In genomic region chr3:44554626-44555592, GRCh38 we compare ENCODE assay signal across 8 cellular contexts. TPM values are rescaled to one million over a fixed set of nuclear protein-coding genes. Genes with fewer than 3 reads are reported as not detected.
DNase-seq lines count a peak whose midpoint lies in the region; ATAC-seq and TF ChIP-seq lines count a peak whose summit lies in the region.

Gene ZKSCAN7, plus strand, starts transcription at chr3:44555193. Its CDS starts 1,855 bp downstream, at chr3:44557048.

- peaks cover 9 to 14% of the 10 kb centered on the region in 2 donors for H3K4me1 ChIP-seq in naive thymus-derived CD4-positive, alpha-beta T cell (ENCODE audit: control insufficient read depth in 2 of 2, insufficient read depth in 2 of 2, low read length in 2 of 2)

- H3K4me1 Mint-ChIP-seq in HFFc6 (ENCODE audit: low read depth), result peaks cover 10% of the 10 kb centered on the region
- H3K4me1 Mint-ChIP-seq in naive thymus-derived CD4-positive, alpha-beta T cell, result peaks cover 10 to 34% (median 26%) of the 10 kb centered on the region in 7 donors
- peaks cover 21% of the 10 kb centered on the region for H3K4me1 Mint-ChIP-seq in stimulated activated memory B cell treated with anti-CD40 and anti-IgM and Interleukin-4, amounts not matched to agents 10 μg/mL and 1 μg/mL and 100 μg/mL, for 72 hours

- no peaks in the 10 kb centered on the region for H3K9me3 ChIP-seq in naive thymus-derived CD4-positive, alpha-beta T cell (ENCODE audit: control insufficient read depth in 2 of 3, low read length in 3 of 3)

- H3K36me3 Mint-ChIP-seq in HFFc6 (ENCODE audit: low read depth), result peaks cover 5% of the 10 kb centered on the region
- H3K36me3 Mint-ChIP-seq in naive thymus-derived CD4-positive, alpha-beta T cell, result peaks cover 8 to 28% (median 22%) of the 10 kb centered on the region in 5 donors
- peaks cover 30% of the 10 kb centered on the region for H3K36me3 Mint-ChIP-seq in stimulated activated memory B cell treated with anti-CD40 and anti-IgM and Interleukin-4, amounts not matched to agents 10 μg/mL and 1 μg/mL and 100 μg/mL, for 72 hours

- H3K27me3 ChIP-seq in naive thymus-derived CD4-positive, alpha-beta T cell (ENCODE audit: control insufficient read depth in 2 of 2, insufficient read depth in 2 of 2, low read length in 2 of 2), result no peaks in the 10 kb centered on the region

- peak within 1 kb of the TSS; percentile 88 for H3K4me3 Mint-ChIP-seq in HFFc6
- H3K4me3 Mint-ChIP-seq in naive thymus-derived CD4-positive, alpha-beta T cell, result peak within 1 kb of the TSS; percentile 78 to 94 (median 91)
- H3K4me3 Mint-ChIP-seq in stimulated activated memory B cell treated with anti-CD40 and anti-IgM and Interleukin-4, amounts not matched to agents 10 μg/mL and 1 μg/mL and 100 μg/mL, for 72 hours, result peak within 1 kb of the TSS; percentile 90

- H3K27me3 Mint-ChIP-seq in HFFc6 (ENCODE audit: insufficient read depth), result peaks cover 10% of the 10 kb centered on the region
- peaks cover 0 to 4% (median 1%) of the 10 kb centered on the region in 5 donors for H3K27me3 Mint-ChIP-seq in naive thymus-derived CD4-positive, alpha-beta T cell
- H3K27me3 Mint-ChIP-seq in stimulated activated memory B cell treated with anti-CD40 and anti-IgM and Interleukin-4, amounts not matched to agents 10 μg/mL and 1 μg/mL and 100 μg/mL, for 72 hours, result no peaks in the 10 kb centered on the region

- peak; percentile 71 for ATAC-seq in naive thymus-derived CD4-positive, alpha-beta T cell
- ATAC-seq in stimulated activated memory B cell treated with anti-CD40 and anti-IgM and Interleukin-4, amounts not matched to agents 10 μg/mL and 1 μg/mL and 100 μg/mL, for 72 hours, result peak; percentile 87

- CTCF ChIA-PET in naive thymus-derived CD4-positive, alpha-beta T cell (lab: Charles Lee), result interaction anchor here (1.5 kb wide), 1 partner anchor 44 kb away, joined by 3 read pairs; no protein-coding TSS in a partner anchor

- peak within 1 kb of the TSS; percentile 68 for H3K27ac Mint-ChIP-seq in HFFc6
- peak within 1 kb of the TSS; percentile 6 to 94 (median 82) for H3K27ac Mint-ChIP-seq in naive thymus-derived CD4-positive, alpha-beta T cell
- H3K27ac Mint-ChIP-seq in stimulated activated memory B cell treated with anti-CD40 and anti-IgM and Interleukin-4, amounts not matched to agents 10 μg/mL and 1 μg/mL and 100 μg/mL, for 72 hours, result peak within 1 kb of the TSS; percentile 84

- peak within 1 kb of the TSS; percentile 47 for H3K27ac ChIP-seq in naive thymus-derived CD4-positive, alpha-beta T cell (ENCODE audit: low read depth, low read length)

- peak; percentile 91 for DNase-seq in GM03348 (ENCODE audit: low spot score)
- no peak for DNase-seq in HFFc6
- peak; percentile 6 for DNase-seq in NCI-H774 (lab: John Stamatoyannopoulos, UW)
- peak; percentile 27 for DNase-seq in activated effector memory CD4-positive, alpha-beta T cell treated with Interleukin-2 at 50 U/mL for 16 hours
- peak; percentile 50 for DNase-seq in fibroblast of pulmonary artery (ENCODE audit: low read depth)
- DNase-seq in naive thymus-derived CD4-positive, alpha-beta T cell, result peak; percentile 12 to 49 (median 42)
- DNase-seq in NOMO-1 treated with dmso at 0.1 percent for 144 hours (lab: John Stamatoyannopoulos, UW; ENCODE audit: unreplicated experiment), result no peak

- 0 out of 2 replicates have a peak, but pooled peaks have one; percentile 15 for TF ChIP-seq CTCF in HFFc6 (IDR thresholded peaks at IDR 0.05)
- no peak for TF ChIP-seq CTCF in fibroblast of pulmonary artery (IDR thresholded peaks at IDR 0.05; ENCODE audit: low read length, missing control alignments)

- H3K9me3 Mint-ChIP-seq in HFFc6, result no peaks in the 10 kb centered on the region; the same call in 1 of the 2 replicates
- H3K9me3 Mint-ChIP-seq in naive thymus-derived CD4-positive, alpha-beta T cell, result peaks cover 0 to 27% (median 0%) of the 10 kb centered on the region in 11 donors
- no peaks in the 10 kb centered on the region for H3K9me3 Mint-ChIP-seq in stimulated activated memory B cell treated with anti-CD40 and anti-IgM and Interleukin-4, amounts not matched to agents 10 μg/mL and 1 μg/mL and 100 μg/mL, for 72 hours

- POLR2A ChIA-PET in naive thymus-derived CD4-positive, alpha-beta T cell (lab: Charles Lee), result no interaction called here

- peak within 1 kb of the TSS; percentile 82 for H3K4me3 ChIP-seq in fibroblast of pulmonary artery (replicated peaks; ENCODE audit: low read depth, low read length)
- peak within 1 kb of the TSS; percentile 87 for H3K4me3 ChIP-seq in naive thymus-derived CD4-positive, alpha-beta T cell (ENCODE audit: low read length)

- intact Hi-C loops in naive thymus-derived CD4-positive, alpha-beta T cell (cut with micrococcal nuclease), result loop anchor here (1.0 to 2.0 kb wide), 6 partner anchors 45 to 306 kb away; partner anchors contain the start of genes TMEM42 (in 2 of the 2), KIAA1143 (in 1 of the 2), KIF15 (in 1 of the 2) and ZNF197 (in 1 of the 2)

- H3K36me3 ChIP-seq in naive thymus-derived CD4-positive, alpha-beta T cell (ENCODE audit: control insufficient read depth in 2 of 3, insufficient read depth in 3 of 3, low read length in 3 of 3), result no peaks in the 10 kb centered on the region

RNA-seq across cellular contexts. Expression of gene ZKSCAN7, which starts in this region (rescaled TPM):
- total RNA-seq in HFFc6 (2021; fragmentation: NEBNext Ultra II Directional; extraction: Animal tissue kit (Norgen Biotek cat#: 25700)), result 1 to 10 TPM in 2 of 6 experiments, under 1 TPM in 4; 0.57 to 1.2 (median 0.94) TPM
- total RNA-seq in naive thymus-derived CD4-positive, alpha-beta T cell, result 1 to 10 TPM; 1.1 to 4.5 (median 1.7) TPM
- 1 to 10 TPM; 2.1 to 2.4 TPM for polyA plus RNA-seq in naive thymus-derived CD4-positive, alpha-beta T cell

Comparison
In these comparisons a context has a peak if more than half of its experiments do, and no peak if none do; other contexts are left out.
1. DNase-seq: peak in GM03348 (single experiment), NCI-H774 (single experiment), activated effector memory CD4-positive, alpha-beta T cell treated with Interleukin-2 at 50 U/mL for 16 hours (single experiment), fibroblast of pulmonary artery (single experiment) and naive thymus-derived CD4-positive, alpha-beta T cell (9 of 9); none in HFFc6 (single experiment) and NOMO-1 treated with dmso at 0.1 percent for 144 hours (single experiment).
2. Peak in every context shown above with its lines, with median percentiles within 50 percentile points of each other: H3K27ac Mint-ChIP-seq and H3K4me3 Mint-ChIP-seq.